31 cellular contexts compared by ENCODE assay signal in the genomic region with DNA sequence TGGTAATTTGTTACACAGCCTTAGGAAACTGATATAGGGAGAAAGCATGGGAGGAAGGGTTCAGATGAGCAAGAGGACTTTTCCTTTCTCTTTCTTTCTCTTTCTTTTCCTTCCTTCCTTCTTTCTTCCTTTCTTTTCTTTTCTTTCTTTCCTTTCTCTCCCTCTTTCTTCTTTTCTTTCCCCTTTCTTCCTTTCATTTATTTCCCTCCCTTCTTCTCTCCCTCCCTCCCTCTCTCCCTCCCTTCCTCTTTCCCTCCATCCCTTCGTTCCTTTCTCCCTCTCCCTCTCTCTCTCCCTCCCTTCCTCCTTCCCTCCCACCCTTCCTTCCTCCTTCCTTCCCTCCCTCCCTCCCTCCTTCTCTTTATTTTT.
"Had no signal": no experiment of that assay in that cellular context is flagged by ENCODE, and none has a peak within 500 bp of the region (broad histone marks: within the 10 kb centered on the region; RNA-seq: fewer than 3 reads in every experiment).

No MANE protein-coding gene starts in this region.

- H3K9me3 ChIP-seq: adrenal gland, ascending aorta, body of pancreas, breast epithelium had no signal

- H3K36me3 ChIP-seq: adrenal gland, ascending aorta, brain microvascular endothelial cell, breast epithelium, cardiac muscle cell had no signal

- FAIRE-seq: astrocyte, bronchial epithelial cell had no signal

- H3K4me3 ChIP-seq: adrenal gland, ascending aorta, body of pancreas, breast epithelium, cardiac muscle cell had no signal

- H3K27me3 ChIP-seq: adrenal gland, ascending aorta, body of pancreas, brain microvascular endothelial cell, breast epithelium, cardiac muscle cell had no signal

- DNase-seq: activated effector memory CD4-positive, alpha-beta T cell treated with Interleukin-2 at 50 U/mL for 16 hours; activated gamma-delta T cell; activated gamma-delta T cell treated with Interleukin-2 at 50 U/mL for 16 hours; activated naive CD4-positive, alpha-beta T cell; activated naive CD4-positive, alpha-beta T cell treated with anti-CD3 and anti-CD28 coated beads for 36 hours; activated naive CD4-positive, alpha-beta T cell treated with anti-CD3 and anti-CD28 coated beads, Interleukin-2, amount 10 ng/mL, durations not matched to agents 7 days and 5 days; activated naive CD4-positive, alpha-beta T cell treated with anti-CD3 and anti-CD28 coated beads, Interleukin-2, amount 50 U/mL, for 16 hours; activated naive CD4-positive, alpha-beta T cell treated with Interleukin-2 at 50 U/mL for 16 hours; activated naive CD8-positive, alpha-beta T cell treated with anti-CD3 and anti-CD28 coated beads for 36 hours; activated naive CD8-positive, alpha-beta T cell treated with anti-CD3 and anti-CD28 coated beads, Interleukin-2, amount 10 ng/mL, durations not matched to agents 7 days and 5 days; activated naive CD8-positive, alpha-beta T cell treated with anti-CD3 and anti-CD28 coated beads, Interleukin-2, amount 50 U/mL, for 24 hours; activated T-cell treated with anti-CD3 and anti-CD28 coated beads, Interleukin-2, amount 50 U/mL, for 24 hours; activated T-cell treated with anti-CD3 and anti-CD28 coated beads, Interleukin-2, amount 50 U/mL, for 4 hours; activated T-cell treated with anti-CD3 and anti-CD28 coated beads, Interleukin-2, amount 50 U/mL, for 48 hours; activated T-cell treated with anti-CD3 and anti-CD28 coated beads, Interleukin-2, amount 50 U/mL, for 72 hours; adrenal gland; amniotic stem cell; amygdala; anterior cingulate cortex; body of pancreas; brain microvascular endothelial cell; caudate nucleus; central memory CD4-positive, alpha-beta T cell; cerebellar nuclear complex had no signal

- ATAC-seq: activated naive CD4-positive, alpha-beta T cell treated with anti-CD3 and anti-CD28 coated beads, Interleukin-2, amount 50 U/mL, for 72 hours; activated naive CD8-positive, alpha-beta T cell treated with anti-CD3 and anti-CD28 coated beads, Interleukin-2, amount 50 U/mL, for 24 hours; activated T-cell treated with anti-CD3 and anti-CD28 coated beads, Interleukin-2, amount 50 U/mL, for 4 hours; activated T-cell treated with anti-CD3 and anti-CD28 coated beads, Interleukin-2, amount 50 U/mL, for 72 hours; activated T-helper 17 cell treated with anti-CD3 and anti-CD28 coated beads, Interleukin-2, amount 50 U/mL, for 72 hours; body of pancreas had no signal

- H3K27ac ChIP-seq: adrenal gland, ascending aorta, body of pancreas, brain microvascular endothelial cell, breast epithelium, cardiac muscle cell had no signal

- H3K4me1 ChIP-seq: adrenal gland, ascending aorta, body of pancreas, breast epithelium had no signal
